ENCODE assay signal across 8 cellular contexts in the genomic region with DNA sequence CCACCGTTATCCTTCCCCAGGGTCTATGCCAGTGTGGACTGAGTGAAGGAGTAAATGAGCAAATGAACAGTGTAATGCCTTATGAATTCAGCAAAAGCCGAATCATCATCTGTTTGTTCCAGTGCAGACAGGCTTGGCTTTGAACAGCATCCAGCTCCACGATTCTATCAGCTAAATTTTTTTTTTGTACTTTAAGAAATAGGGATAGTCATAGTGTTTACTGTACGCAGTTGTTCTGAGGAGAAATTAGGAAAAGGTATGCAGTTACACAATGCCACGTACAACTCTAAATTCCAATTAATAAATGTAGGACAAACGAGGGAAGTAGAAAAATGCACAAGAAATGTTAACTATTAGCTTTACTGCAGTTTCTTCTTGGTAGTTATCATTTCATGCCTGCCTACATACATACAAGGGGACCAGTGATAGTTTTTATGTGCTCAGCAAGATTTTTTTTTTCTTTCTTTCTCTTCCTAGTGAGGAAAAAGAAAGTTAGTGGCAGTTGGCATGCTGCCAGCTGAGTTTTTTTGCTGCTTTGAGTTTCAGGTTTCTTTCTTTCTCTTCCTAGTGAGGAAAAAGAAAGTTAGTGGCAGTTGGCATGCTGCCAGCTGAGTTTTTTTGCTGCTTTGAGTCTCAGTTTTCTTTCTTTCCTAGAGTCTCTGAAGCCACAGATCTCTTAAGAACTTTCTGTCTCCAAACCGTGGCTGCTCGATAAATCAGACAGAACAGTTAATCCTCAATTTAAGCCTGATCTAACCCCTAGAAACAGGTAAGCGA. TPM values are rescaled to one million over a fixed set of nuclear protein-coding genes. Genes with fewer than 3 reads are reported as not detected.
A peak's percentile ranks its signal among the peaks of the same experiment; 100 is the strongest.
DNase-seq lines count a peak whose midpoint lies in the region; ATAC-seq and TF ChIP-seq lines count a peak whose summit lies in the region.

A gene (plus strand): TSS at position 646 of the 777 bp plus-strand sequence. CDS start 7,468 bp downstream, outside the sequence.

- peak; percentile 10 for DNase-seq in activated CD4-positive, CD25-positive, alpha-beta regulatory T cell treated with anti-CD3 and anti-CD28 coated beads, Interleukin-2, amount 50 U/mL, for 16 hours (ENCODE audit: low read depth, low spot score)
- DNase-seq in mucosa of gallbladder (ENCODE audit: low spot score) (peak; percentile 22), HuH-7 (ENCODE audit: low spot score) (no peak), BE2C (no peak)
- DNase-seq in stimulated activated effector memory CD8-positive, alpha-beta T cell treated with anti-CD3 and anti-CD28 coated beads, Interleukin-12 subunit alpha, Interleukin-12 subunit beta, amount 100 ng/mL, for 72 hours (ENCODE audit: low spot score in 2 of 2): peak; percentile 6 to 56

- H3K27ac Mint-ChIP-seq in stimulated activated effector memory CD8-positive, alpha-beta T cell treated with anti-CD3 and anti-CD28 coated beads, Interleukin-12 subunit alpha, Interleukin-12 subunit beta, amount 100 ng/mL, for 72 hours: peak within 1 kb of the TSS; percentile 49

- H3K4me1 ChIP-seq in BE2C: no peaks in the 10 kb centered on the region

- H3K36me3 Mint-ChIP-seq in stimulated activated effector memory CD8-positive, alpha-beta T cell treated with anti-CD3 and anti-CD28 coated beads, Interleukin-12 subunit alpha, Interleukin-12 subunit beta, amount 100 ng/mL, for 72 hours: no peaks in the 10 kb centered on the region

- H3K27ac ChIP-seq in cingulate gyrus (ENCODE audit: low read depth, low read length): peak within 1 kb of the TSS; percentile 67

- H3K27me3 ChIP-seq in BE2C: no peaks in the 10 kb centered on the region

- H3K9me3 Mint-ChIP-seq in stimulated activated effector memory CD8-positive, alpha-beta T cell treated with anti-CD3 and anti-CD28 coated beads, Interleukin-12 subunit alpha, Interleukin-12 subunit beta, amount 100 ng/mL, for 72 hours: no peaks in the 10 kb centered on the region

- H3K4me3 ChIP-seq in BE2C (ENCODE audit: low read depth, low read length): no peak within 1 kb of the TSS

- H3K4me1 Mint-ChIP-seq in stimulated activated effector memory CD8-positive, alpha-beta T cell treated with anti-CD3 and anti-CD28 coated beads, Interleukin-12 subunit alpha, Interleukin-12 subunit beta, amount 100 ng/mL, for 72 hours: peaks cover 45% of the 10 kb centered on the region

- no peak for TF ChIP-seq CTCF in BE2C (IDR thresholded peaks at IDR 0.05; ENCODE audit: low read depth, low read length)

- ATAC-seq in GM19023 (IDR thresholded peaks at IDR 0.05; ENCODE audit: unreplicated experiment) (peak; percentile 33), HG03175 (IDR thresholded peaks at IDR 0.05; ENCODE audit: unreplicated experiment) (peak; percentile 40)
- ATAC-seq in stimulated activated effector memory CD8-positive, alpha-beta T cell treated with anti-CD3 and anti-CD28 coated beads, Interleukin-12 subunit alpha, Interleukin-12 subunit beta, amount 100 ng/mL, for 72 hours: peak; percentile 48

- no peaks in the 10 kb centered on the region for H3K9me3 ChIP-seq in BE2C

- H3K36me3 ChIP-seq in BE2C: no peaks in the 10 kb centered on the region

- H3K4me3 Mint-ChIP-seq in stimulated activated effector memory CD8-positive, alpha-beta T cell treated with anti-CD3 and anti-CD28 coated beads, Interleukin-12 subunit alpha, Interleukin-12 subunit beta, amount 100 ng/mL, for 72 hours: peak within 1 kb of the TSS; percentile 47

RNA-seq across cellular contexts. Expression of the gene that starts here (rescaled TPM):
- 4.4 TPM for total RNA-seq in mucosa of gallbladder
- polyA plus RNA-seq in BE2C (2012; ENCODE audit: insufficient read depth, insufficient read length, low read depth): not detected

Comparison
In these comparisons a context has a peak if more than half of its experiments do, and no peak if none do; other contexts are left out.
1. DNase-seq: peak in activated CD4-positive, CD25-positive, alpha-beta regulatory T cell treated with anti-CD3 and anti-CD28 coated beads, Interleukin-2, amount 50 U/mL, for 16 hours (single experiment), mucosa of gallbladder (single experiment) and stimulated activated effector memory CD8-positive, alpha-beta T cell treated with anti-CD3 and anti-CD28 coated beads, Interleukin-12 subunit alpha, Interleukin-12 subunit beta, amount 100 ng/mL, for 72 hours (2 of 2); none in HuH-7 (single experiment) and BE2C (single experiment).
2. Peak in every context shown above with its lines, with median percentiles within 50 percentile points of each other: ATAC-seq.